Comparison of ENCODE assay signal across 12 cellular contexts in genomic region chr12:2339022-2339431, GRCh38.
DNase-seq lines count a peak whose midpoint lies in the region; ATAC-seq and TF ChIP-seq lines count a peak whose summit lies in the region.
"Had no signal": no experiment of that assay in that cellular context is flagged by ENCODE, and none has a peak within 500 bp of the region (broad histone marks: within the 10 kb centered on the region; RNA-seq: fewer than 3 reads in every experiment).

No MANE protein-coding gene starts in this region.

- H3K27ac ChIP-seq in vagina (no peak overlapping the region), upper lobe of left lung (no peak overlapping the region)

- TF ChIP-seq CTCF in fibroblast of the aortic adventitia (IDR thresholded peaks at IDR 0.05; ENCODE audit: insufficient read depth, low read length) = no peak
- no peak for TF ChIP-seq CTCF in vagina (IDR thresholded peaks at IDR 0.05)
- TF ChIP-seq CTCF in upper lobe of left lung (IDR thresholded peaks at IDR 0.05) = no peak
- no peak for TF ChIP-seq CTCF in GM20000 (IDR thresholded peaks at IDR 0.05; ENCODE audit: extremely low read depth, missing control alignments)

- no peak overlapping the region for H3K4me3 ChIP-seq in fibroblast of the aortic adventitia (ENCODE audit: low read depth, low read length)
- no peak overlapping the region for H3K4me3 ChIP-seq in skeletal muscle satellite cell (ENCODE audit: low read length)
- H3K4me3 ChIP-seq in vagina = no peak overlapping the region
- H3K4me3 ChIP-seq in upper lobe of left lung = no peak overlapping the region

- H3K4me1 ChIP-seq in skeletal muscle satellite cell (ENCODE audit: control insufficient read depth, insufficient read depth, low read length) (peaks cover 66% of the 10 kb centered on the region), vagina (peaks cover 59% of the 10 kb centered on the region), upper lobe of left lung (peaks cover 8 to 21% (median 10%) of the 10 kb centered on the region in 4 donors)

- no peaks in the 10 kb centered on the region for H3K9me3 ChIP-seq in skeletal muscle satellite cell (replicated peaks; ENCODE audit: low read length)
- no peaks in the 10 kb centered on the region for H3K9me3 ChIP-seq in vagina
- no peaks in the 10 kb centered on the region for H3K9me3 ChIP-seq in upper lobe of left lung

- peak overlapping the region; percentile 53 for H3K4me2 ChIP-seq in skeletal muscle satellite cell (ENCODE audit: low read length)

- H3K36me3 ChIP-seq in skeletal muscle satellite cell (ENCODE audit: insufficient read depth, low read length) (no peaks in the 10 kb centered on the region), vagina (no peaks in the 10 kb centered on the region), upper lobe of left lung (no peaks in the 10 kb centered on the region)

- no peak for TF ChIP-seq EP300 in upper lobe of left lung (IDR thresholded peaks at IDR 0.05)

- DNase-seq in NOMO-1 treated with DMSO at 0.1 percent for 48 hours (lab: John Stamatoyannopoulos, UW; ENCODE audit: unreplicated experiment) (peak; percentile 53), NOMO-1 treated with dmso at 0.1 percent for 144 hours (lab: John Stamatoyannopoulos, UW; ENCODE audit: unreplicated experiment) (no peak), SW480 (ENCODE audit: low spot score) (peak; percentile 29), fibroblast of the aortic adventitia (ENCODE audit: low read depth) (peak; percentile 82), vagina (ENCODE audit: extremely low spot score in 2 of 2) (no peak), upper lobe of left lung (no peak), GM20000 (ENCODE audit: low spot score) (no peak)
- DNase-seq: 8988T, DMS79 treated with DMSO at 0.1 percent for 48 hours, hippocampal formation, NCI-H2081 treated with DMSO at 0.1 percent for 48 hours had no signal

- intact Hi-C loops in vagina (cut with DNase I) = no loop called here

- H3K9ac ChIP-seq in skeletal muscle satellite cell (ENCODE audit: low read depth, low read length) = no peak overlapping the region

- ATAC-seq in upper lobe of left lung (ENCODE audit: low FRiP score in 2 of 2) = no peak

- H3K27me3 ChIP-seq in skeletal muscle satellite cell (ENCODE audit: control insufficient read depth, insufficient read depth, low read length) (peaks cover 5% of the 10 kb centered on the region), vagina (no peaks in the 10 kb centered on the region), upper lobe of left lung (no peaks in the 10 kb centered on the region)

- WGBS in upper lobe of left lung, 2 donors = 83 to 87% methylated on average over 5 of the region's 5 CpGs

- TF ChIP-seq POLR2A in vagina (IDR thresholded peaks at IDR 0.05) (no peak), upper lobe of left lung (IDR thresholded peaks at IDR 0.05) (no peak)

Comparison
In these comparisons a context has a peak if more than half of its experiments do, and no peak if none do; other contexts are left out.
1. DNase-seq: peak in NOMO-1 treated with DMSO at 0.1 percent for 48 hours (single experiment), SW480 (single experiment) and fibroblast of the aortic adventitia (single experiment); none in NOMO-1 treated with dmso at 0.1 percent for 144 hours (single experiment), vagina (0 of 2), upper lobe of left lung (0 of 2) and GM20000 (single experiment).